Comparison of ENCODE assay signal across 8 cellular contexts in genomic region chr14:39265032-39265431, GRCh38. TPM values are rescaled to one million over a fixed set of nuclear protein-coding genes. Genes with fewer than 3 reads are reported as not detected.
A peak's percentile ranks its signal among the peaks of the same experiment; 100 is the strongest.
DNase-seq lines count a peak whose midpoint lies in the region; ATAC-seq and TF ChIP-seq lines count a peak whose summit lies in the region.

No MANE protein-coding gene starts in this region.

- TF ChIP-seq CTCF in fibroblast of lung (conservative IDR thresholded peaks at IDR 0.05 in 1 of 2, IDR thresholded peaks at IDR 0.05 in 1 of 2; ENCODE audit: low read depth in 1 of 2, low read length in 2 of 2): no peak
- no peak for TF ChIP-seq CTCF in lower leg skin (IDR thresholded peaks at IDR 0.05)

- H3K4me1 Mint-ChIP-seq in activated CD4-positive, alpha-beta T cell treated with anti-CD3 and anti-CD28 coated beads, Interleukin-2, amount 10 ng/mL, durations not matched to agents 7 days and 5 days: peaks cover 35% of the 10 kb centered on the region
- H3K4me1 Mint-ChIP-seq in stimulated activated naive B cell treated with anti-CD40 and anti-IgM and Interleukin-4, amounts not matched to agents 10 μg/mL and 1 μg/mL and 100 μg/mL, for 72 hours: peaks cover 19 to 36% of the 10 kb centered on the region in 2 donors

- H3K4me3 Mint-ChIP-seq in activated CD4-positive, alpha-beta T cell treated with anti-CD3 and anti-CD28 coated beads, Interleukin-2, amount 10 ng/mL, durations not matched to agents 7 days and 5 days: peak overlapping the region; percentile 28
- H3K4me3 Mint-ChIP-seq in stimulated activated naive B cell treated with anti-CD40 and anti-IgM and Interleukin-4, amounts not matched to agents 10 μg/mL and 1 μg/mL and 100 μg/mL, for 72 hours: peak overlapping the region in 1 of 2 donors; percentile 45

- ATAC-seq in stimulated activated naive B cell treated with anti-CD40 and anti-IgM and Interleukin-4, amounts not matched to agents 10 μg/mL and 1 μg/mL and 100 μg/mL, for 72 hours (replicated peaks): no peak

- H3K36me3 ChIP-seq in fibroblast of lung (ENCODE audit: control insufficient read depth, insufficient read depth, low read length): no peaks in the 10 kb centered on the region

- H3K27ac ChIP-seq in fibroblast of lung (ENCODE audit: insufficient read depth, low read length): no peak overlapping the region

- H2AFZ ChIP-seq in fibroblast of lung (ENCODE audit: low read length): no peak overlapping the region

- H3K79me2 ChIP-seq in fibroblast of lung (ENCODE audit: control insufficient read depth, insufficient read depth, low read length): peaks cover 18% of the 10 kb centered on the region

- H3K4me3 ChIP-seq in fibroblast of lung (replicated peaks in 1 of 4; ENCODE audit: control extremely low read depth in 1 of 4, insufficient read depth in 1 of 4, low read depth in 3 of 4, low read length in 4 of 4): peak overlapping the region in 1 of 4 experiments; percentile 39
- H3K4me3 ChIP-seq in lower leg skin (ENCODE audit: low read depth, poor library complexity, severe bottlenecking): no peak overlapping the region

- no peak for DNase-seq in activated CD4-positive, alpha-beta T cell treated with anti-CD3 and anti-CD28 coated beads, Interleukin-2, amount 10 ng/mL, durations not matched to agents 7 days and 5 days
- DNase-seq in activated CD4-positive, alpha-beta T cell treated with anti-CD3 and anti-CD28 coated beads for 4 hours: no peak
- DNase-seq in NOMO-1 (lab: John Stamatoyannopoulos, UW; ENCODE audit: unreplicated experiment in 2 of 2) (peak; percentile 9 to 20), fibroblast of lung (ENCODE audit: low read depth in 2 of 2) (peak; percentile 53 to 62), LoVo (ENCODE audit: low spot score) (no peak), lower leg skin (ENCODE audit: low spot score in 2 of 2) (no peak), hypothalamus (lab: John Stamatoyannopoulos, UW) (no peak)
- DNase-seq in stimulated activated naive B cell treated with anti-CD40 and anti-IgM and Interleukin-4, amounts not matched to agents 10 μg/mL and 1 μg/mL and 100 μg/mL, for 72 hours: no peak

- no peaks in the 10 kb centered on the region for H3K27me3 Mint-ChIP-seq in activated CD4-positive, alpha-beta T cell treated with anti-CD3 and anti-CD28 coated beads, Interleukin-2, amount 10 ng/mL, durations not matched to agents 7 days and 5 days
- no peaks in the 10 kb centered on the region for H3K27me3 Mint-ChIP-seq in stimulated activated naive B cell treated with anti-CD40 and anti-IgM and Interleukin-4, amounts not matched to agents 10 μg/mL and 1 μg/mL and 100 μg/mL, for 72 hours

- no peaks in the 10 kb centered on the region for H3K4me1 ChIP-seq in fibroblast of lung (ENCODE audit: control insufficient read depth, extremely low read depth, insufficient read depth, low read length)

- peaks cover 12% of the 10 kb centered on the region for H3K9me3 Mint-ChIP-seq in activated CD4-positive, alpha-beta T cell treated with anti-CD3 and anti-CD28 coated beads, Interleukin-2, amount 10 ng/mL, durations not matched to agents 7 days and 5 days
- H3K9me3 Mint-ChIP-seq in stimulated activated naive B cell treated with anti-CD40 and anti-IgM and Interleukin-4, amounts not matched to agents 10 μg/mL and 1 μg/mL and 100 μg/mL, for 72 hours: peaks cover 0 to 1% of the 10 kb centered on the region in 2 donors

- H4K20me1 ChIP-seq in fibroblast of lung (ENCODE audit: control insufficient read depth, extremely low read depth, insufficient read depth, low read length): no peaks in the 10 kb centered on the region

- no peak overlapping the region for H3K9ac ChIP-seq in fibroblast of lung (ENCODE audit: insufficient read depth, low read length)

- no peaks in the 10 kb centered on the region for H3K27me3 ChIP-seq in fibroblast of lung (ENCODE audit: control insufficient read depth, insufficient read depth, low read length)

- peaks cover 16% of the 10 kb centered on the region for H3K36me3 Mint-ChIP-seq in activated CD4-positive, alpha-beta T cell treated with anti-CD3 and anti-CD28 coated beads, Interleukin-2, amount 10 ng/mL, durations not matched to agents 7 days and 5 days (ENCODE audit: low read depth)
- H3K36me3 Mint-ChIP-seq in stimulated activated naive B cell treated with anti-CD40 and anti-IgM and Interleukin-4, amounts not matched to agents 10 μg/mL and 1 μg/mL and 100 μg/mL, for 72 hours: peaks cover 0 to 4% of the 10 kb centered on the region in 2 donors

- H3K9me3 ChIP-seq in fibroblast of lung (ENCODE audit: control insufficient read depth, insufficient read depth, low read depth, low read length): no peaks in the 10 kb centered on the region

- CTCF ChIA-PET in activated CD4-positive, alpha-beta T cell treated with anti-CD3 and anti-CD28 coated beads, Interleukin-2, amount 10 ng/mL, durations not matched to agents 7 days and 5 days (lab: Charles Lee): no interaction called here

- 3 to 6% methylated on average over 2 of the region's 2 CpGs for WGBS in lower leg skin, 2 donors

- TF ChIP-seq POLR2A in lower leg skin (IDR thresholded peaks at IDR 0.05): no peak

- POLR2A ChIA-PET in activated CD4-positive, alpha-beta T cell treated with anti-CD3 and anti-CD28 coated beads, Interleukin-2, amount 10 ng/mL, durations not matched to agents 7 days and 5 days (lab: Charles Lee): no interaction called here

- intact Hi-C loops in lower leg skin (cut with DNase I; ENCODE audit: low total_unique reads): loop anchor here (2.0 kb wide), 1 partner anchor 34 kb away; no protein-coding TSS in a partner anchor

- no peak overlapping the region for H3K4me2 ChIP-seq in fibroblast of lung (ENCODE audit: extremely low read depth, insufficient read depth, low read length)

- H3K27ac Mint-ChIP-seq in activated CD4-positive, alpha-beta T cell treated with anti-CD3 and anti-CD28 coated beads, Interleukin-2, amount 10 ng/mL, durations not matched to agents 7 days and 5 days: no peak overlapping the region
- H3K27ac Mint-ChIP-seq in stimulated activated naive B cell treated with anti-CD40 and anti-IgM and Interleukin-4, amounts not matched to agents 10 μg/mL and 1 μg/mL and 100 μg/mL, for 72 hours: peak overlapping the region; percentile 53

RNA-seq across cellular contexts. Expression of gene MIA2, which starts 31.3 kb away (rescaled TPM):
- total RNA-seq in activated CD4-positive, alpha-beta T cell treated with anti-CD3 and anti-CD28 coated beads, Interleukin-2, amount 10 ng/mL, durations not matched to agents 7 days and 5 days: 10 to 100 TPM; 25.5 to 28.2 TPM
- total RNA-seq in fibroblast of lung: 11.8 and 15.0 TPM in 2 replicates
- 8.5 and 9.7 TPM in 2 replicates for polyA plus RNA-seq in fibroblast of lung
- 5.9 and 7.3 TPM in 2 replicates for polyA plus RNA-seq in fibroblast of lung (2012)
- polyA minus RNA-seq in fibroblast of lung (ENCODE audit: low replicate concordance): 2.0 and 3.2 TPM in 2 replicates
- total RNA-seq in lower leg skin: 10 to 100 TPM; 14.0 to 19.5 (median 15.8) TPM

Comparison
In these comparisons a context has a peak if more than half of its experiments do, and no peak if none do; other contexts are left out.
1. DNase-seq: peak in NOMO-1 (2 of 2) and fibroblast of lung (2 of 2); none in activated CD4-positive, alpha-beta T cell treated with anti-CD3 and anti-CD28 coated beads, Interleukin-2, amount 10 ng/mL, durations not matched to agents 7 days and 5 days (single experiment), activated CD4-positive, alpha-beta T cell treated with anti-CD3 and anti-CD28 coated beads for 4 hours (0 of 2), stimulated activated naive B cell treated with anti-CD40 and anti-IgM and Interleukin-4, amounts not matched to agents 10 μg/mL and 1 μg/mL and 100 μg/mL, for 72 hours (single experiment), LoVo (single experiment), lower leg skin (0 of 2) and hypothalamus (0 of 51).